Comparison of ENCODE assay signal across 23 cellular contexts in genomic region chr1:232437510-232437909, GRCh38.
"Had no signal": no experiment of that assay in that cellular context is flagged by ENCODE, and none has a peak within 500 bp of the region (broad histone marks: within the 10 kb centered on the region; RNA-seq: fewer than 3 reads in every experiment).

No MANE protein-coding gene starts in this region.

- H3K9me3 ChIP-seq: MG63, SJCRH30 had no signal

- H3K27ac ChIP-seq: SJCRH30 had no signal

- H3K4me1 ChIP-seq: SJCRH30 had no signal

- ATAC-seq: Panc1, PC-3, Right ventricle myocardium inferior, SK-N-SH treated with all-trans-retinoic acid at 6 μM for 48 hours had no signal

- DNase-seq: KBM-7; MG63; NCI-H1092; NCI-H1105 treated with DMSO at 0.1 percent for 48 hours; NCI-H1417 treated with DMSO at 0.1 percent for 48 hours; NCI-H146; NCI-H1694 treated with DMSO at 0.1 percent for 48 hours; NCI-H1930; NCI-H2081; NCI-H2107; NCI-H2227 treated with DMSO at 0.1 percent for 48 hours; NCI-H446; NCI-H510A; NCI-H524 treated with DMSO at 0.1 percent for 48 hours; NCI-H69; NCI-H774; NK-92 treated with Interleukin-12 subunit alpha and Interleukin-12 subunit beta, amount 100 ng/mL, for 24 hours; PC-3; SHP77 treated with DMSO at 0.1 percent for 48 hours; SJCRH30 had no signal

- H3K36me3 ChIP-seq: SJCRH30 had no signal

- H3K27me3 ChIP-seq: MG63, SJCRH30 had no signal

- H3K4me3 ChIP-seq: MG63, SJCRH30 had no signal
